In the genomic region with DNA sequence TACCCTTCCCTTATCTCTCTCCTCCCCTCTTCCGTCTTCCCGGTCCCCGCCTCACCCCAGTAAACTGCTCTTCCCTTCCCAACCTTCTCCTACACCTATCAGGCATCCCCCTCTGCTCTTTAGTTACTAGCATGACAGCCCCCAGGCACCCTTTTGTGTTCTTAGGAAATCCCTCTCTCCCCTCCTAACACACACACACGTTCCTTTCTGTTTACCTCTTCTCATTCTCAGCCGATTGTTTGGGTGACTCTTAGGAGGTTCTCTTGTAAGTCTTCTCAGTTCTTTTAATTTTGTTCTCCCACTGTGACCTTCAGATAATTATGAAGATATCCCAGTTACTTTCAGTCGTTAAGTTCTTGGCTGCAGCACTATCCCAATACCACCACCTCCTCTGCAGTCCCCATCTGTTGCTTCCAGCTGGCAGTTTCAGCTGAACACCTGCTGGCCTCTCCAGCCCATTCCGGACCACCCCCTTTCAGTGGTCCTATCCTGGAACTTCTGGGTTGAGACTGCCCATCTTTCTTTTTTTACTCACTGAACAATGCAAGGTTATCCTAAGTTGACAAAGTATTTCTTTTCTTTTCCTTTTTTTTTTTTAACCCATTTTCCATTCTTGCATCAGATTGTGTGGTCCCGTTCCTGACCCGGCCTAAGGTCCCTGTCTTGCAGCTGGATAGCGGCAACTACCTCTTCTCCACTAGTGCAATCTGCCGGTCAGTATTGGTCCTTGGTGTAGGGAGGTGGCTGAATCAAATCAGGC, we compare ENCODE assay signal across 9 cellular contexts. TPM values are rescaled to one million over a fixed set of nuclear protein-coding genes. Genes with fewer than 3 reads are reported as not detected.
DNase-seq lines count a peak whose midpoint lies in the region; ATAC-seq and TF ChIP-seq lines count a peak whose summit lies in the region.
"Had no signal": no experiment of that assay in that cellular context is flagged by ENCODE, and none has a peak within 500 bp of the region (broad histone marks: within the 10 kb centered on the region; RNA-seq: fewer than 3 reads in every experiment).

No MANE protein-coding gene starts in this region.

- H3K27ac ChIP-seq in A673 (ENCODE audit: low read depth, low read length, poor library complexity, severe bottlenecking) (peak overlapping the region; percentile 94), angular gyrus (ENCODE audit: low read depth, low read length) (peak overlapping the region; percentile 57), liver (ENCODE audit: low read depth in 1 of 2, low read length in 2 of 2) (peak overlapping the region; percentile 62 to 70), upper lobe of left lung (peak overlapping the region; percentile 77 to 88 (median 84))

- H3K4me3 ChIP-seq in A673 (ENCODE audit: low read depth, low read length, poor library complexity, severe bottlenecking) (peak overlapping the region; percentile 84), HFF-Myc (replicated peaks; ENCODE audit: low read depth, low read length) (peak overlapping the region; percentile 64), liver (ENCODE audit: low read depth in 1 of 3, low read length in 3 of 3) (peak overlapping the region; percentile 76 to 94 (median 88)), upper lobe of left lung (peak overlapping the region; percentile 60 to 86 (median 78))

- H3K27me3 ChIP-seq in A673 (replicated peaks; ENCODE audit: insufficient read depth, low read depth, low read length, poor library complexity) (no peaks in the 10 kb centered on the region), liver (ENCODE audit: control insufficient read depth in 4 of 4, insufficient read depth in 4 of 4, low read length in 3 of 4) (no peaks in the 10 kb centered on the region), upper lobe of left lung (no peaks in the 10 kb centered on the region)

- WGBS in liver = 27% methylated on average over 11 of the region's 11 CpGs
- WGBS in upper lobe of left lung, 2 donors = 31% methylated on average over 11 of the region's 11 CpGs

- POLR2A ChIA-PET in A673 (lab: Charles Lee; ENCODE audit: low non-redundant PET) = no interaction called here

- H3K4me1 ChIP-seq in A673 (ENCODE audit: insufficient read depth, low read length, poor library complexity, severe bottlenecking) (peaks cover 9% of the 10 kb centered on the region), liver (ENCODE audit: control insufficient read depth in 4 of 4, insufficient read depth in 4 of 4, low read length in 3 of 4) (peaks cover 2 to 17% (median 11%) of the 10 kb centered on the region in 4 donors), upper lobe of left lung (peaks cover 12 to 20% (median 15%) of the 10 kb centered on the region in 4 donors)

- ATAC-seq in upper lobe of left lung (ENCODE audit: low FRiP score in 2 of 2) (no peak), HG02840 (IDR thresholded peaks at IDR 0.05; ENCODE audit: low FRiP score, unreplicated experiment) (no peak)

- no peak for TF ChIP-seq RAD21 in liver (IDR thresholded peaks at IDR 0.05)

- H3K36me3 ChIP-seq in A673 (ENCODE audit: insufficient read depth, low read length, poor library complexity, severe bottlenecking) (peaks cover 42% of the 10 kb centered on the region), liver (ENCODE audit: control insufficient read depth in 4 of 4, insufficient read depth in 3 of 4, low read depth in 1 of 4, low read length in 3 of 4) (peaks cover 5 to 28% (median 18%) of the 10 kb centered on the region in 4 donors), upper lobe of left lung (peaks cover 15 to 41% (median 29%) of the 10 kb centered on the region in 4 donors)

- BruUV-seq in A673 (replicated peaks; lab: Mats Ljungman, UMichigan) = TSS peak; percentile 49

- peak overlapping the region; percentile 66 to 93 for H3K9ac ChIP-seq in liver (ENCODE audit: low read depth in 1 of 2, low read length in 2 of 2)

- DNase-seq in A673 (ENCODE audit: low spot score) (no peak), HFF-Myc (ENCODE audit: extremely low read depth, low read depth) (no peak), upper lobe of left lung (no peak), NCI-H1105 treated with DMSO at 0.1 percent for 48 hours (lab: John Stamatoyannopoulos, UW) (no peak), NCI-H526 (lab: John Stamatoyannopoulos, UW) (no peak)

- intact Hi-C loops in A673 (cut with micrococcal nuclease; ENCODE audit: unreplicated experiment) = no loop called here

- no peak for TF ChIP-seq CTCF in A673 (conservative IDR thresholded peaks at IDR 0.05; ENCODE audit: low read depth, low read length)
- no peak for TF ChIP-seq CTCF in HFF-Myc (IDR thresholded peaks at IDR 0.05; ENCODE audit: low read depth, low read length, missing control alignments)
- no peak for TF ChIP-seq CTCF in liver (IDR thresholded peaks at IDR 0.05; ENCODE audit: low read depth, low read length, missing input control)
- TF ChIP-seq CTCF in upper lobe of left lung (IDR thresholded peaks at IDR 0.05) = no peak

- no peaks in the 10 kb centered on the region for H3K9me3 ChIP-seq in A673 (ENCODE audit: low read depth, low read length, poor library complexity, severe bottlenecking)
- H3K9me3 ChIP-seq in liver (ENCODE audit: control insufficient read depth in 4 of 4, low read length in 3 of 4) = no peaks in the 10 kb centered on the region
- H3K9me3 ChIP-seq in upper lobe of left lung = no peaks in the 10 kb centered on the region

- CTCF ChIA-PET in A673 (lab: Charles Lee) = no interaction called here

- no peak for TF ChIP-seq EP300 in upper lobe of left lung (IDR thresholded peaks at IDR 0.05)

- no peak for TF ChIP-seq POLR2A in upper lobe of left lung (IDR thresholded peaks at IDR 0.05)

TF ChIP-seq in liver, 16 proteins besides CTCF, POLR2A, EP300 and RAD21:
- no peak for TF ChIP-seq FOXA2 (IDR thresholded peaks at IDR 0.05)

RNA-seq across cellular contexts. Expression of a gene that starts 0.7 kb away (rescaled TPM):
- 467 and 504 TPM in 2 replicates for total RNA-seq in A673 (2021)
- total RNA-seq in liver = 10 to 100 TPM; 45.0 to 83.3 TPM
- polyA plus RNA-seq in liver = 10 to 100 TPM; 43.9 to 66.9 TPM
- 100 to 1,000 TPM in 3 of 6 donors, 10 to 100 TPM in 3; 73.9 to 189 (median 101) TPM for total RNA-seq in upper lobe of left lung

RNA-seq across cellular contexts. Expression of a gene that starts 8.9 kb away (rescaled TPM):
- 0.52 and 0.87 TPM in 2 replicates for total RNA-seq in A673 (2021)
- total RNA-seq in liver = 10 to 100 TPM in 1 of 2 donors, 1 to 10 TPM in 1; 7.7 to 12.0 TPM
- 1 to 10 TPM; 3.0 to 6.5 TPM for polyA plus RNA-seq in liver
- total RNA-seq in upper lobe of left lung = 100 to 1,000 TPM in 1 of 6 donors, 10 to 100 TPM in 5; 29.2 to 131 (median 43.7) TPM

RNA-seq across cellular contexts. Expression of a gene that starts 29.0 kb away (rescaled TPM):
- total RNA-seq in A673 (2021) = 22.4 and 22.6 TPM in 2 replicates
- under 1 TPM; 0.09 to 0.25 TPM for total RNA-seq in liver
- under 1 TPM; 0.23 to 0.44 TPM for polyA plus RNA-seq in liver
- total RNA-seq in upper lobe of left lung = 1 to 10 TPM in 2 of 6 donors, under 1 TPM in 2, not detected in 2; 0.69 to 3.0 (median 1.5) TPM

RNA-seq across cellular contexts. Expression of a gene that starts 31.7 kb away (rescaled TPM):
- total RNA-seq in A673 (2021) (61.9 and 65.6 TPM in 2 replicates), liver (10 to 100 TPM in 1 of 2 donors, 1 to 10 TPM in 1; 4.7 to 12.6 TPM), upper lobe of left lung (10 to 100 TPM; 26.1 to 45.1 (median 33.1) TPM)
- 10 to 100 TPM; 19.9 to 30.2 TPM for polyA plus RNA-seq in liver

RNA-seq across cellular contexts. Expression of a gene that starts 33.5 kb away (rescaled TPM):
- total RNA-seq in A673 (2021) = 0.62 and 0.94 TPM in 2 replicates
- total RNA-seq in liver = 100 to 1,000 TPM in 1 of 2 donors, 10 to 100 TPM in 1; 17.6 to 181 TPM
- 100 to 1,000 TPM in 1 of 2 donors, 10 to 100 TPM in 1; 82.5 to 137 TPM for polyA plus RNA-seq in liver
- under 1 TPM in 1 of 6 donors, not detected in 5; 0.11 TPM for total RNA-seq in upper lobe of left lung
- total RNA-seq: left cardiac atrium had no signal
